ENCODE assay signal across 9 cellular contexts in genomic region chr19:4343845-4344713, GRCh38. TPM values are rescaled to one million over a fixed set of nuclear protein-coding genes. Genes with fewer than 3 reads are reported as not detected.
A peak's percentile ranks its signal among the peaks of the same experiment; 100 is the strongest.
DNase-seq lines count a peak whose midpoint lies in the region; ATAC-seq and TF ChIP-seq lines count a peak whose summit lies in the region.
"Had no signal": no experiment of that assay in that cellular context is flagged by ENCODE, and none has a peak within 500 bp of the region (broad histone marks: within the 10 kb centered on the region; RNA-seq: fewer than 3 reads in every experiment).

No MANE protein-coding gene starts in this region.

- no peak for DNase-seq in T-helper 2 cell treated with Interferon-gamma antibody and Interleukin-4, amounts not matched to agents 5 μg/mL and 100 μg/mL, for 36 hours (ENCODE audit: low spot score)
- DNase-seq in right cardiac atrium (peak in 2 of 3 donors; percentile 31 to 36), midbrain (lab: John Stamatoyannopoulos, UW) (no peak), NCI-H774 (lab: John Stamatoyannopoulos, UW) (no peak)
- no peak for DNase-seq in stimulated activated effector memory CD8-positive, alpha-beta T cell treated with anti-CD3 and anti-CD28 coated beads, Interleukin-12 subunit alpha, Interleukin-12 subunit beta, amount 100 ng/mL, for 72 hours (ENCODE audit: low spot score in 2 of 2)

- H3K4me1 ChIP-seq in HEK293 (ENCODE audit: control insufficient read depth, insufficient read depth, low read length) (peaks cover 3% of the 10 kb centered on the region; the same call in 1 of the 2 replicates), right cardiac atrium (ENCODE audit: control insufficient read depth, insufficient read depth, low read length) (no peaks in the 10 kb centered on the region)

- no peak overlapping the region for H3K27ac Mint-ChIP-seq in T-helper 2 cell treated with Interferon-gamma antibody and Interleukin-4, amounts not matched to agents 5 μg/mL and 100 μg/mL, for 36 hours
- no peak overlapping the region for H3K27ac Mint-ChIP-seq in stimulated activated effector memory CD8-positive, alpha-beta T cell treated with anti-CD3 and anti-CD28 coated beads, Interleukin-12 subunit alpha, Interleukin-12 subunit beta, amount 100 ng/mL, for 72 hours

- H3K4me3 ChIP-seq in HEK293 (ENCODE audit: low read depth, low read length) (peak overlapping the region; percentile 73), right cardiac atrium (ENCODE audit: low read length) (peak overlapping the region; percentile 96)

- H3K4me1 Mint-ChIP-seq in T-helper 2 cell treated with Interferon-gamma antibody and Interleukin-4, amounts not matched to agents 5 μg/mL and 100 μg/mL, for 36 hours (ENCODE audit: low read depth): peaks cover 9% of the 10 kb centered on the region
- H3K4me1 Mint-ChIP-seq in stimulated activated effector memory CD8-positive, alpha-beta T cell treated with anti-CD3 and anti-CD28 coated beads, Interleukin-12 subunit alpha, Interleukin-12 subunit beta, amount 100 ng/mL, for 72 hours: peaks cover 31% of the 10 kb centered on the region

- H3K27me3 ChIP-seq in right cardiac atrium (ENCODE audit: control insufficient read depth, insufficient read depth): no peaks in the 10 kb centered on the region

- peak overlapping the region; percentile 74 for H3K4me3 Mint-ChIP-seq in T-helper 2 cell treated with Interferon-gamma antibody and Interleukin-4, amounts not matched to agents 5 μg/mL and 100 μg/mL, for 36 hours
- H3K4me3 Mint-ChIP-seq in stimulated activated effector memory CD8-positive, alpha-beta T cell treated with anti-CD3 and anti-CD28 coated beads, Interleukin-12 subunit alpha, Interleukin-12 subunit beta, amount 100 ng/mL, for 72 hours: peak overlapping the region; percentile 89

- H3K9me3 ChIP-seq in HEK293 (ENCODE audit: control insufficient read depth, insufficient read depth, low read depth, low read length) (no peaks in the 10 kb centered on the region), right cardiac atrium (ENCODE audit: control insufficient read depth, low read length) (no peaks in the 10 kb centered on the region)

- H3K36me3 Mint-ChIP-seq in T-helper 2 cell treated with Interferon-gamma antibody and Interleukin-4, amounts not matched to agents 5 μg/mL and 100 μg/mL, for 36 hours (ENCODE audit: low read depth): peaks cover 10% of the 10 kb centered on the region
- peaks cover 35% of the 10 kb centered on the region for H3K36me3 Mint-ChIP-seq in stimulated activated effector memory CD8-positive, alpha-beta T cell treated with anti-CD3 and anti-CD28 coated beads, Interleukin-12 subunit alpha, Interleukin-12 subunit beta, amount 100 ng/mL, for 72 hours

- ATAC-seq in right cardiac atrium: no peak
- ATAC-seq in stimulated activated effector memory CD8-positive, alpha-beta T cell treated with anti-CD3 and anti-CD28 coated beads, Interleukin-12 subunit alpha, Interleukin-12 subunit beta, amount 100 ng/mL, for 72 hours: no peak
- ATAC-seq in GM18517 (IDR thresholded peaks at IDR 0.05; ENCODE audit: unreplicated experiment): no peak
- no peak for ATAC-seq in GM18520 (IDR thresholded peaks at IDR 0.05; ENCODE audit: unreplicated experiment)

- 27% methylated on average over 45 of the region's 45 CpGs for WGBS in right cardiac atrium

- intact Hi-C loops in right cardiac atrium (cut with DNase I): loop anchor here in 1 of 4 donors (2.0 kb wide), 1 partner anchor 57 kb away; the partner anchor contains the start of gene SH3GL1

- H3K36me3 ChIP-seq in HEK293 (ENCODE audit: control insufficient read depth in 2 of 2, insufficient read depth in 1 of 2, low read length in 2 of 2): peaks cover 11 to 17% of the 10 kb centered on the region in 2 experiments; a peak in 2 of 3 replicates

- no peak overlapping the region; the same call in 1 of the 2 replicates for H3K27ac ChIP-seq in HEK293 (ENCODE audit: extremely low read depth, low read depth, low read length)
- no peak overlapping the region for H3K27ac ChIP-seq in right cardiac atrium (ENCODE audit: low read length)

- CTCF ChIA-PET in HEK293 (lab: Yijun Ruan, JAX): interaction anchor here (0.6 to 3.9 kb wide), 3 partner anchors 8 to 77 kb away, joined by 5 to 44 read pairs (median 37); no protein-coding TSS in a partner anchor

- no peaks in the 10 kb centered on the region for H3K9me3 Mint-ChIP-seq in T-helper 2 cell treated with Interferon-gamma antibody and Interleukin-4, amounts not matched to agents 5 μg/mL and 100 μg/mL, for 36 hours
- no peaks in the 10 kb centered on the region for H3K9me3 Mint-ChIP-seq in stimulated activated effector memory CD8-positive, alpha-beta T cell treated with anti-CD3 and anti-CD28 coated beads, Interleukin-12 subunit alpha, Interleukin-12 subunit beta, amount 100 ng/mL, for 72 hours

- POLR2A ChIA-PET in HEK293 (lab: Yijun Ruan, JAX): interaction anchor here (1.2 to 3.2 kb wide), 22 partner anchors 8 to 1308 kb away, joined by 3 to 29 read pairs (median 9); partner anchors contain the start of genes CHAF1A, HDGFL2, MRPL54 and YJU2

- TF ChIP-seq CTCF in HEK293 (tag by site-specific recombination; IDR thresholded peaks at IDR 0.05): no peak

- H3K27me3 Mint-ChIP-seq in T-helper 2 cell treated with Interferon-gamma antibody and Interleukin-4, amounts not matched to agents 5 μg/mL and 100 μg/mL, for 36 hours (ENCODE audit: low read depth): no peaks in the 10 kb centered on the region

TF ChIP-seq in HEK293, 187 proteins besides CTCF, POLR2A, EP300 and RAD21:
- TF ChIP-seq ZNF394 (tag by site-specific recombination; IDR thresholded peaks at IDR 0.05; ENCODE audit: borderline replicate concordance) (peak; percentile 61; the same call in 1 of the 2 replicates), REST (tag by site-specific recombination; IDR thresholded peaks at IDR 0.05) (peak; percentile 31; the same call in 1 of the 2 replicates), ZNF530 (tag by site-specific recombination; IDR thresholded peaks at IDR 0.05; ENCODE audit: low read depth) (no peak)

RNA-seq across cellular contexts. Expression of gene MPND, which starts 0.7 kb away (rescaled TPM):
- total RNA-seq in right cardiac atrium: 10 to 100 TPM; 22.8 to 25.8 (median 25.2) TPM
- polyA plus RNA-seq in right cardiac atrium: 24.9 TPM

RNA-seq across cellular contexts. Expression of gene STAP2, which starts 5.5 kb away (rescaled TPM):
- 10 to 100 TPM in 3 of 4 donors, 1 to 10 TPM in 1; 6.7 to 13.9 (median 11.3) TPM for total RNA-seq in right cardiac atrium
- 7.8 TPM for polyA plus RNA-seq in right cardiac atrium

RNA-seq across cellular contexts. Expression of gene FSD1, which starts 39.7 kb away (rescaled TPM):
- not detected for total RNA-seq in right cardiac atrium
- not detected for polyA plus RNA-seq in right cardiac atrium

RNA-seq across cellular contexts. Expression of gene TMIGD2, which starts 41.9 kb away (rescaled TPM):
- not detected for total RNA-seq in right cardiac atrium
- 0.25 TPM for polyA plus RNA-seq in right cardiac atrium
- total RNA-seq: renal cortical epithelial cell had no signal

RNA-seq across cellular contexts. Expression of gene SH3GL1, which starts 56.3 kb away (rescaled TPM):
- 10 to 100 TPM; 26.3 to 40.3 (median 31.8) TPM for total RNA-seq in right cardiac atrium
- 27.7 TPM for polyA plus RNA-seq in right cardiac atrium

Comparison
In these comparisons a context has a peak if more than half of its experiments do, and no peak if none do; other contexts are left out.
1. DNase-seq: peak in right cardiac atrium (2 of 3); none in T-helper 2 cell treated with Interferon-gamma antibody and Interleukin-4, amounts not matched to agents 5 μg/mL and 100 μg/mL, for 36 hours (single experiment), stimulated activated effector memory CD8-positive, alpha-beta T cell treated with anti-CD3 and anti-CD28 coated beads, Interleukin-12 subunit alpha, Interleukin-12 subunit beta, amount 100 ng/mL, for 72 hours (0 of 2), midbrain (single experiment) and NCI-H774 (single experiment).